ENCODE assay signal across 28 cellular contexts in genomic region chr16:49914697-49915096, GRCh38. TPM values are rescaled to one million over a fixed set of nuclear protein-coding genes. Genes with fewer than 3 reads are reported as not detected.
"Had no signal": no experiment of that assay in that cellular context is flagged by ENCODE, and none has a peak within 500 bp of the region (broad histone marks: within the 10 kb centered on the region; RNA-seq: fewer than 3 reads in every experiment).

No MANE protein-coding gene starts in this region.

- H3K9me3 Mint-ChIP-seq: effector memory CD8-positive, alpha-beta T cell; endodermal cell had no signal

- H3K4me1 ChIP-seq: colonic mucosa, esophagus muscularis mucosa, esophagus squamous epithelium, foreskin keratinocyte, gastrocnemius medialis, gastroesophageal sphincter, heart left ventricle, heart right ventricle had no signal

- FAIRE-seq: colon, endometrium, endothelial cell of umbilical vein, frontal cortex had no signal

- ATAC-seq: effector memory CD8-positive, alpha-beta T cell; esophagus mucosa; foreskin keratinocyte; gastrocnemius medialis; gastroesophageal sphincter; heart left ventricle; heart right ventricle had no signal

- H3K9me3 ChIP-seq: colonic mucosa, esophagus squamous epithelium, gastrocnemius medialis had no signal

- H3K27ac Mint-ChIP-seq: dendritic cell treated with granulocyte-macrophage colony-stimulating factor and Interleukin-4, amounts not matched to agents 40 ng/mL and 50 ng/mL, for 4 days; effector memory CD8-positive, alpha-beta T cell; endodermal cell had no signal

- H3K27ac ChIP-seq: colonic mucosa, coronary artery, dorsolateral prefrontal cortex, epithelial cell of prostate, esophagus muscularis mucosa, esophagus squamous epithelium, foreskin keratinocyte, gastrocnemius medialis, gastroesophageal sphincter, heart left ventricle, heart right ventricle had no signal

- H3K27me3 Mint-ChIP-seq: dendritic cell treated with granulocyte-macrophage colony-stimulating factor and Interleukin-4, amounts not matched to agents 40 ng/mL and 50 ng/mL, for 4 days had no signal

- H3K36me3 ChIP-seq: colonic mucosa, esophagus muscularis mucosa, esophagus squamous epithelium, gastrocnemius medialis, gastroesophageal sphincter, heart left ventricle, heart right ventricle had no signal

- H3K4me3 Mint-ChIP-seq: dendritic cell treated with granulocyte-macrophage colony-stimulating factor and Interleukin-4, amounts not matched to agents 40 ng/mL and 50 ng/mL, for 4 days; effector memory CD8-positive, alpha-beta T cell; endodermal cell had no signal

- H3K27me3 ChIP-seq: colonic mucosa, esophagus muscularis mucosa, foreskin keratinocyte, gastrocnemius medialis, gastroesophageal sphincter had no signal

- DNase-seq: colonic mucosa; cortex of kidney; dermis blood vessel endothelial cell; dorsolateral prefrontal cortex; effector CD4-positive, alpha-beta T cell; effector CD8-positive, alpha-beta T cell; effector memory CD4-positive, alpha-beta T cell; effector memory CD8-positive, alpha-beta T cell; endodermal cell; esophagus squamous epithelium; foreskin fibroblast; foreskin keratinocyte; foreskin melanocyte; gastrocnemius medialis; glutamatergic neuron; head of caudate nucleus; heart left ventricle; heart right ventricle had no signal

- H3K4me3 ChIP-seq: colonic mucosa, coronary artery, dorsolateral prefrontal cortex, esophagus muscularis mucosa, esophagus squamous epithelium, gastrocnemius medialis, gastroesophageal sphincter, heart left ventricle, heart right ventricle had no signal

- H3K4me1 Mint-ChIP-seq: endodermal cell had no signal

RNA-seq across cellular contexts. Expression of gene ZNF423, which starts 58.8 kb away (rescaled TPM):
- polyA plus RNA-seq: foreskin keratinocyte had no signal
